ENCODE assay signal across 9 cellular contexts in the genomic region with DNA sequence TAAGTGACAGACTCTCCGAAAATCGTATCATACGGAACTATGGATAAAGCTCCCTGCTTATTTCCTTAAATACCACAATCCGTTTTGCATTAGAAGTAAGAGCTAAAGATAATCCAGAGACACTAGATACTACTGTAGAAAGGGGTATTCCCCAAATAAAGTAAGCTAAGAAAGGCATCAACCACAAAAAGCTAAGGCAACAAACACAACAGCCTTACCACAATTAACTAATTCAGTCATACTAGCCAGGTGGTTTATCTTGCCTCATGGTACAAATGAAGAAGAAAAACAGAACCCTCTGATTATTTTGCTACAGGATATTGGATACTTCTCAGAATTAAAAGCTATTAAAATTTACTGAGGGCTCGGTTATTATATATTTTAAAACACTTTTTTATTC. TPM values are rescaled to one million over a fixed set of nuclear protein-coding genes. Genes with fewer than 3 reads are reported as not detected.
A peak's percentile ranks its signal among the peaks of the same experiment; 100 is the strongest.
DNase-seq lines count a peak whose midpoint lies in the region; ATAC-seq and TF ChIP-seq lines count a peak whose summit lies in the region.
"Had no signal": no experiment of that assay in that cellular context is flagged by ENCODE, and none has a peak within 500 bp of the region (broad histone marks: within the 10 kb centered on the region; RNA-seq: fewer than 3 reads in every experiment).

No MANE protein-coding gene starts in this region.

- no peak overlapping the region for H3K27ac ChIP-seq in adrenal gland
- H3K27ac ChIP-seq: neutrophil had no signal

- TF ChIP-seq CTCF in GM10266 (IDR thresholded peaks at IDR 0.05; ENCODE audit: control insufficient read depth, insufficient read depth, low read depth, missing control alignments) = no peak
- TF ChIP-seq CTCF in adrenal gland (IDR thresholded peaks at IDR 0.05) = no peak

- H3K27me3 Mint-ChIP-seq in T-cell = no peaks in the 10 kb centered on the region
- H3K27me3 Mint-ChIP-seq in activated CD4-positive, alpha-beta memory T cell treated with anti-CD3 and anti-CD28 coated beads, Interleukin-2, amount 10 ng/mL, durations not matched to agents 7 days and 5 days = no peaks in the 10 kb centered on the region

- TF ChIP-seq POLR2A in adrenal gland (IDR thresholded peaks at IDR 0.05) = no peak

- no peak overlapping the region for H3K27ac Mint-ChIP-seq in T-cell
- H3K27ac Mint-ChIP-seq in activated CD4-positive, alpha-beta memory T cell treated with anti-CD3 and anti-CD28 coated beads, Interleukin-2, amount 10 ng/mL, durations not matched to agents 7 days and 5 days = no peak overlapping the region

- peak; percentile 60 for DNase-seq in GM10266 (ENCODE audit: extremely low spot score)
- DNase-seq in T-cell = no peak
- no peak for DNase-seq in adrenal gland
- DNase-seq in SKM-1 (lab: John Stamatoyannopoulos, UW; ENCODE audit: unreplicated experiment) = no peak
- no peak for DNase-seq in activated CD4-positive, alpha-beta memory T cell treated with anti-CD3 and anti-CD28 coated beads, Interleukin-2, amount 10 ng/mL, durations not matched to agents 7 days and 5 days
- DNase-seq in Right ventricle myocardium inferior (ENCODE audit: missing footprints) = no peak

- ATAC-seq in GM19351 (IDR thresholded peaks at IDR 0.05; ENCODE audit: unreplicated experiment) (peak; percentile 85), HG02981 (IDR thresholded peaks at IDR 0.05; ENCODE audit: unreplicated experiment) (peak; percentile 83), T-cell (replicated peaks in 1 of 4) (peak; percentile 38 to 83 (median 56)), Right ventricle myocardium inferior (no peak)

- no peaks in the 10 kb centered on the region for H3K9me3 ChIP-seq in adrenal gland (replicated peaks in 1 of 3)
- H3K9me3 ChIP-seq: neutrophil had no signal

- CTCF ChIA-PET in T-cell (lab: Charles Lee) = no interaction called here
- CTCF ChIA-PET in activated CD4-positive, alpha-beta memory T cell treated with anti-CD3 and anti-CD28 coated beads, Interleukin-2, amount 10 ng/mL, durations not matched to agents 7 days and 5 days (lab: Charles Lee) = interaction anchor here (1.2 kb wide), 1 partner anchor 8 kb away, joined by 3 read pairs; no protein-coding TSS in a partner anchor

- H3K4me1 Mint-ChIP-seq in T-cell = peaks cover 83 to 86% (median 83%) of the 10 kb centered on the region in 3 donors
- H3K4me1 Mint-ChIP-seq in activated CD4-positive, alpha-beta memory T cell treated with anti-CD3 and anti-CD28 coated beads, Interleukin-2, amount 10 ng/mL, durations not matched to agents 7 days and 5 days = peaks cover 64% of the 10 kb centered on the region

- H3K36me3 Mint-ChIP-seq in T-cell = no peaks in the 10 kb centered on the region
- peaks cover 6% of the 10 kb centered on the region for H3K36me3 Mint-ChIP-seq in activated CD4-positive, alpha-beta memory T cell treated with anti-CD3 and anti-CD28 coated beads, Interleukin-2, amount 10 ng/mL, durations not matched to agents 7 days and 5 days (ENCODE audit: low read depth)

- no peaks in the 10 kb centered on the region for H3K9me3 Mint-ChIP-seq in T-cell
- no peaks in the 10 kb centered on the region for H3K9me3 Mint-ChIP-seq in activated CD4-positive, alpha-beta memory T cell treated with anti-CD3 and anti-CD28 coated beads, Interleukin-2, amount 10 ng/mL, durations not matched to agents 7 days and 5 days

- peaks cover 0 to 59% of the 10 kb centered on the region in 2 donors for H3K4me1 ChIP-seq in adrenal gland (replicated peaks in 1 of 2)

- no peaks in the 10 kb centered on the region for H3K36me3 ChIP-seq in adrenal gland (replicated peaks in 1 of 2)
- H3K36me3 ChIP-seq: neutrophil had no signal

- no peak overlapping the region for H3K4me3 Mint-ChIP-seq in T-cell
- H3K4me3 Mint-ChIP-seq in activated CD4-positive, alpha-beta memory T cell treated with anti-CD3 and anti-CD28 coated beads, Interleukin-2, amount 10 ng/mL, durations not matched to agents 7 days and 5 days = no peak overlapping the region

- intact Hi-C loops in adrenal gland (cut with DNase I) (no loop called here), Right ventricle myocardium inferior (cut with DNase I) (no loop called here)

- 86 to 92% (median 89%) methylated on average over 5 of the region's 5 CpGs for WGBS in adrenal gland, 4 donors

- H3K4me3 ChIP-seq in adrenal gland = no peak overlapping the region

- H3K27me3 ChIP-seq in adrenal gland = no peaks in the 10 kb centered on the region
- H3K27me3 ChIP-seq: neutrophil had no signal

- POLR2A ChIA-PET in T-cell (lab: Charles Lee) = interaction anchor here in 1 of 2 donors (0.6 to 1.0 kb wide), 2 partner anchors 13 to 18 kb away, joined by 3 to 4 read pairs; no protein-coding TSS in a partner anchor
- POLR2A ChIA-PET in activated CD4-positive, alpha-beta memory T cell treated with anti-CD3 and anti-CD28 coated beads, Interleukin-2, amount 10 ng/mL, durations not matched to agents 7 days and 5 days (lab: Charles Lee) = interaction anchor here (0.7 to 3.1 kb wide), 3 partner anchors 14 to 863 kb away, joined by 3 to 15 read pairs (median 5); partner anchors contain the start of genes ALG2, ERP44, INVS and STX17

RNA-seq across cellular contexts. Expression of gene ERP44, which starts 14.1 kb away (rescaled TPM):
- total RNA-seq in T-cell = 10 to 100 TPM; 11.3 to 15.1 (median 12.5) TPM
- total RNA-seq in adrenal gland = 10 to 100 TPM; 12.9 to 27.4 (median 19.3) TPM
- 10 to 100 TPM; 14.2 to 43.7 (median 23.8) TPM for polyA plus RNA-seq in adrenal gland
- 10 to 100 TPM; 22.3 to 23.3 TPM for total RNA-seq in activated CD4-positive, alpha-beta memory T cell treated with anti-CD3 and anti-CD28 coated beads, Interleukin-2, amount 10 ng/mL, durations not matched to agents 7 days and 5 days
- 15.9 TPM for total RNA-seq in Right ventricle myocardium inferior

RNA-seq across cellular contexts. Expression of gene INVS, which starts 14.3 kb away (rescaled TPM):
- total RNA-seq in T-cell (10 to 100 TPM; 15.6 to 21.6 (median 19.0) TPM), adrenal gland (10 to 100 TPM; 16.5 to 47.7 (median 27.7) TPM), Right ventricle myocardium inferior (6.9 TPM)
- 10 to 100 TPM in 1 of 3 donors, 1 to 10 TPM in 2; 6.4 to 13.5 (median 7.7) TPM for polyA plus RNA-seq in adrenal gland
- total RNA-seq in activated CD4-positive, alpha-beta memory T cell treated with anti-CD3 and anti-CD28 coated beads, Interleukin-2, amount 10 ng/mL, durations not matched to agents 7 days and 5 days = 10 to 100 TPM; 13.1 to 13.2 TPM
